In genomic region chr5:149125386-149125891, GRCh38 we compare ENCODE assay signal across 1 cellular context.
TF ChIP-seq lines count a peak whose summit lies in the region.

No MANE protein-coding gene starts in this region.

TF ChIP-seq in liver, 16 proteins besides CTCF, POLR2A, EP300 and RAD21 (continued from another document):
- no peak for TF ChIP-seq REST (IDR thresholded peaks at IDR 0.05)
- TF ChIP-seq YY1 (IDR thresholded peaks at IDR 0.05): no peak
- TF ChIP-seq ATF3 (IDR thresholded peaks at IDR 0.05): no peak
- TF ChIP-seq MAX (IDR thresholded peaks at IDR 0.05): no peak
- peak in 1 of 2 donors; percentile 11 for TF ChIP-seq RXRA (IDR thresholded peaks at IDR 0.05)
- no peak for TF ChIP-seq JUND (IDR thresholded peaks at IDR 0.05)
